ENCODE assay signal across 1 cellular context in the genomic region with DNA sequence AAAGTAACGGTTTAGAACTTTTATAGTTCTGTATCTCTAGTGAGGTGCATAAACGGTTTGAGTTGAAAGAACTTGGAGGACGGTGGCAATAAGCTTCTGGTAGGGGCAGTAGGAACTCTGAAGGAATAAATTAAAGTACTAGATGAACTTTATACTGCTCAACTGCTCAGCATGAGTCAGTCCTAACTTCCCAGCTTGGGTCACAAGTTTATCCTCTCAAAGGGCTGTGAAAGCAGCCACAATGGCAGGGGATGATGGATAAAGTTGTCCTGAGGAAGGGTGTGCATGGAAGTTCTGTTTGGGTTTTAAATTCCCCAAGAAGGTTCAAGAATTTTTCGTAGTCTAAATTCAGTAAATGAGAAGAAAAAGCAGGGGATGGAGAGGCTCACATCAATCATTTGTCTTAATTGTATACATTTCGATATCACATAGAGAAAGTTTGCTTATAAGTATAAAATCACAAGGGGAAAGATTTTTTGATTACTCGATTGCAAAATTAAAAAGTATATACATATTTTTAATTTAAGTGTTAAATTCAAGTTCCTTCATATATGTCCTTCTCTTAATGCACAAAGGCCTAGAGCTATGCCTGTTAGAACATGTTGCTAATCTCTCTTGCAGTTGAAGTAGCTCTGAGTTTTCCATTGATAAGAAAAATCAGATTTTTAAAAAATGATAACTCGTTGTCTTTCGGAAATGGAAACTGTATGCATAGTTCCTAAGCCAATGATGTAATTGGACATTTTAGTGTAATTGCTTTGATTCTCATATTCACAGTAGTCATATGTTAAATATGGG.
TF ChIP-seq lines count a peak whose summit lies in the region.

No MANE protein-coding gene starts in this region.

TF ChIP-seq in IMR-90, 13 proteins besides CTCF, POLR2A, EP300 and RAD21:
- no peak for TF ChIP-seq RCOR1 (IDR thresholded peaks at IDR 0.05; ENCODE audit: insufficient replicate concordance, low read length)
- no peak for TF ChIP-seq RFX5 (IDR thresholded peaks at IDR 0.05; ENCODE audit: low read depth, low read length)
- peak; percentile 11; the same call in 1 of the 2 replicates for TF ChIP-seq FOS (IDR thresholded peaks at IDR 0.05; ENCODE audit: low read depth, low read length)
